9 cellular contexts compared by ENCODE assay signal in genomic region chr4:57190651-57191481, GRCh38.
DNase-seq lines count a peak whose midpoint lies in the region; ATAC-seq and TF ChIP-seq lines count a peak whose summit lies in the region.
"Had no signal": no experiment of that assay in that cellular context is flagged by ENCODE, and none has a peak within 500 bp of the region (broad histone marks: within the 10 kb centered on the region; RNA-seq: fewer than 3 reads in every experiment).

No MANE protein-coding gene starts in this region.

- H3K4me3 ChIP-seq in gastroesophageal sphincter: no peak overlapping the region

- no peak for TF ChIP-seq POLR2A in gastroesophageal sphincter (IDR thresholded peaks at IDR 0.05)

- WGBS in gastroesophageal sphincter (ENCODE audit: low coverage in 1 of 2), 2 donors: 23 to 28% methylated on average over 9 of the region's 11 CpGs

- no peaks in the 10 kb centered on the region for H3K36me3 ChIP-seq in gastroesophageal sphincter

- no peak for TF ChIP-seq EP300 in gastroesophageal sphincter (IDR thresholded peaks at IDR 0.05)

- peaks cover 0 to 20% (median 0%) of the 10 kb centered on the region in 3 donors for H3K4me1 ChIP-seq in gastroesophageal sphincter

- peaks cover 6% of the 10 kb centered on the region for H3K27me3 ChIP-seq in gastroesophageal sphincter

- no peak overlapping the region for H3K27ac ChIP-seq in gastroesophageal sphincter

- H3K9me3 ChIP-seq in gastroesophageal sphincter: no peaks in the 10 kb centered on the region

- H3K9me3 Mint-ChIP-seq in type B pancreatic cell: peaks cover 16% of the 10 kb centered on the region

- no peak overlapping the region for H3K27ac Mint-ChIP-seq in type B pancreatic cell
- H3K27ac Mint-ChIP-seq: stimulated activated naive B cell treated with anti-CD40 and anti-IgM and Interleukin-4, amounts not matched to agents 10 μg/mL and 1 μg/mL and 100 μg/mL, for 72 hours had no signal

- ATAC-seq in HG02885 (IDR thresholded peaks at IDR 0.05; ENCODE audit: poor library complexity, unreplicated experiment) (peak; percentile 77), gastroesophageal sphincter (no peak)

- H3K27me3 Mint-ChIP-seq in type B pancreatic cell: peaks cover 3% of the 10 kb centered on the region

- peak in 3 of 4 experiments; percentile 15 to 50 (median 22) for TF ChIP-seq CTCF in gastroesophageal sphincter (IDR thresholded peaks at IDR 0.05)
- peak; percentile 79 for TF ChIP-seq CTCF in type B pancreatic cell (conservative IDR thresholded peaks at IDR 0.05)

- no peaks in the 10 kb centered on the region for H3K36me3 Mint-ChIP-seq in type B pancreatic cell

- DNase-seq in stimulated activated CD4-positive, alpha-beta T cell treated with anti-CD3 and anti-CD28 coated beads, Interleukin-12 subunit alpha, Interleukin-12 subunit beta, amount 100 ng/mL, for 48 hours (ENCODE audit: low read depth in 2 of 3, low spot score in 1 of 3): peak in 2 of 3 donors; percentile 5 to 34
- no peak for DNase-seq in stimulated activated CD4-positive, alpha-beta T cell treated with anti-CD3 and anti-CD28 coated beads, Interleukin-4, amount 100 ng/mL, for 4 hours
- DNase-seq in SK-N-DZ (ENCODE audit: low spot score): peak; percentile 6
- no peak for DNase-seq in type B pancreatic cell (ENCODE audit: extremely low spot score, unreplicated experiment)
- DNase-seq in mesenteric fat pad (ENCODE audit: low spot score): no peak
- DNase-seq in DMS79 (lab: John Stamatoyannopoulos, UW): no peak
- DNase-seq: stimulated activated naive B cell treated with anti-CD40 and anti-IgM and Interleukin-4, amounts not matched to agents 10 μg/mL and 1 μg/mL and 100 μg/mL, for 72 hours had no signal

- H3K4me1 Mint-ChIP-seq in type B pancreatic cell (ENCODE audit: unreplicated experiment): peaks cover 19% of the 10 kb centered on the region

- H3K4me3 Mint-ChIP-seq in type B pancreatic cell: no peak overlapping the region
- H3K4me3 Mint-ChIP-seq: stimulated activated naive B cell treated with anti-CD40 and anti-IgM and Interleukin-4, amounts not matched to agents 10 μg/mL and 1 μg/mL and 100 μg/mL, for 72 hours had no signal

Comparison
In these comparisons a context has a peak if more than half of its experiments do, and no peak if none do; other contexts are left out.
1. DNase-seq: peak in stimulated activated CD4-positive, alpha-beta T cell treated with anti-CD3 and anti-CD28 coated beads, Interleukin-12 subunit alpha, Interleukin-12 subunit beta, amount 100 ng/mL, for 48 hours (2 of 3) and SK-N-DZ (single experiment); none in stimulated activated CD4-positive, alpha-beta T cell treated with anti-CD3 and anti-CD28 coated beads, Interleukin-4, amount 100 ng/mL, for 4 hours (0 of 2), type B pancreatic cell (single experiment), mesenteric fat pad (single experiment) and DMS79 (single experiment).